ENCODE assay signal across 9 cellular contexts in the genomic region with DNA sequence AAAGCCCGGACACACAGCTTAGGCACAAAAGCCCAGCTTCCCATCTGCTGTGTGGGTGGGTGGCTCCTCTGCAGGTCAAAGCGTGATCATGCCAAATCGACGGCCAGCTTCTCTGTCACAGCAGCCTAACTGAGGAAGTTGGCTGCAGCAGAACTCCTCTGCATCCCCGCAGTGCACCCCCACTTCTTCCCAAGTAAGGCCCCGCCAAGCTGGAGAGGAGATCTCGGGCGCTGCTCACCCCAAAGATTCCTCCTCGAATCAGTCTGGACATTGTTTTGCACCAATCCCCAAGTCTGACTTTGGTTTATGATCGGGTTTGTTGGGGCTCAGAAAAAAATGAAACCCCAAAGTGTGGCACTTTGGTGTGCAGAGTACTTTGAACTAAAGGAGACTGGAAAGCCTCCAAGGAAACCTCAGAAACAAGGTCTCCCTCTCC.
DNase-seq lines count a peak whose midpoint lies in the region; ATAC-seq lines count a peak whose summit lies in the region.
"Had no signal": no experiment of that assay in that cellular context is flagged by ENCODE, and none has a peak within 500 bp of the region (broad histone marks: within the 10 kb centered on the region; RNA-seq: fewer than 3 reads in every experiment).

No MANE protein-coding gene starts in this region.

- H3K27ac Mint-ChIP-seq in T-helper 1 cell treated with Interleukin-12 subunit alpha and Interleukin-12 subunit beta and Interleukin-4 antibody, amounts not matched to agents 30 μg/mL and 1 μg/mL, for 36 hours = peak overlapping the region; percentile 28
- H3K27ac Mint-ChIP-seq in dendritic cell treated with granulocyte-macrophage colony-stimulating factor and Interleukin-4, amounts not matched to agents 40 ng/mL and 50 ng/mL, for 4 days = peak overlapping the region; percentile 47
- H3K27ac Mint-ChIP-seq in stimulated activated naive CD8-positive, alpha-beta T cell treated with anti-CD3 and anti-CD28 coated beads, Interleukin-15, Interleukin-2, amounts not matched to agents 100 ng/mL and 50 ng/mL, for 24 hours = peak overlapping the region; percentile 67

- DNase-seq in activated naive CD4-positive, alpha-beta T cell treated with Interleukin-2 at 50 U/mL for 16 hours = peak; percentile 22
- DNase-seq in activated naive CD4-positive, alpha-beta T cell (lab: John Stamatoyannopoulos, UW) = no peak
- no peak for DNase-seq in NCI-H748 treated with DMSO at 0.1 percent for 48 hours (lab: John Stamatoyannopoulos, UW)
- DNase-seq: NCI-H446 treated with DMSO at 0.1 percent for 48 hours had no signal

- no peaks in the 10 kb centered on the region for H3K9me3 Mint-ChIP-seq in T-helper 1 cell treated with Interleukin-12 subunit alpha and Interleukin-12 subunit beta and Interleukin-4 antibody, amounts not matched to agents 30 μg/mL and 1 μg/mL, for 36 hours
- H3K9me3 Mint-ChIP-seq in dendritic cell treated with granulocyte-macrophage colony-stimulating factor and Interleukin-4, amounts not matched to agents 40 ng/mL and 50 ng/mL, for 4 days = no peaks in the 10 kb centered on the region
- H3K9me3 Mint-ChIP-seq in stimulated activated naive CD8-positive, alpha-beta T cell treated with anti-CD3 and anti-CD28 coated beads, Interleukin-15, Interleukin-2, amounts not matched to agents 100 ng/mL and 50 ng/mL, for 24 hours = no peaks in the 10 kb centered on the region

- peaks cover 29% of the 10 kb centered on the region for H3K4me1 Mint-ChIP-seq in T-helper 1 cell treated with Interleukin-12 subunit alpha and Interleukin-12 subunit beta and Interleukin-4 antibody, amounts not matched to agents 30 μg/mL and 1 μg/mL, for 36 hours (ENCODE audit: low read depth)
- H3K4me1 Mint-ChIP-seq in dendritic cell treated with granulocyte-macrophage colony-stimulating factor and Interleukin-4, amounts not matched to agents 40 ng/mL and 50 ng/mL, for 4 days (ENCODE audit: low read depth) = peaks cover 41% of the 10 kb centered on the region
- peaks cover 38% of the 10 kb centered on the region for H3K4me1 Mint-ChIP-seq in stimulated activated naive CD8-positive, alpha-beta T cell treated with anti-CD3 and anti-CD28 coated beads, Interleukin-15, Interleukin-2, amounts not matched to agents 100 ng/mL and 50 ng/mL, for 24 hours (ENCODE audit: low read depth)

- no peaks in the 10 kb centered on the region for H3K27me3 Mint-ChIP-seq in T-helper 1 cell treated with Interleukin-12 subunit alpha and Interleukin-12 subunit beta and Interleukin-4 antibody, amounts not matched to agents 30 μg/mL and 1 μg/mL, for 36 hours (ENCODE audit: low read depth)
- H3K27me3 Mint-ChIP-seq in dendritic cell treated with granulocyte-macrophage colony-stimulating factor and Interleukin-4, amounts not matched to agents 40 ng/mL and 50 ng/mL, for 4 days = peaks cover 2% of the 10 kb centered on the region
- H3K27me3 Mint-ChIP-seq in stimulated activated naive CD8-positive, alpha-beta T cell treated with anti-CD3 and anti-CD28 coated beads, Interleukin-15, Interleukin-2, amounts not matched to agents 100 ng/mL and 50 ng/mL, for 24 hours = no peaks in the 10 kb centered on the region

- intact Hi-C loops in dendritic cell treated with granulocyte-macrophage colony-stimulating factor and Interleukin-4, amounts not matched to agents 40 ng/mL and 50 ng/mL, for 4 days (cut with micrococcal nuclease) = loop anchor here (5.0 to 10.0 kb wide), 2 partner anchors 110 to 317 kb away; no protein-coding TSS in a partner anchor

- H3K36me3 Mint-ChIP-seq in T-helper 1 cell treated with Interleukin-12 subunit alpha and Interleukin-12 subunit beta and Interleukin-4 antibody, amounts not matched to agents 30 μg/mL and 1 μg/mL, for 36 hours (ENCODE audit: low read depth) = peaks cover 34% of the 10 kb centered on the region
- H3K36me3 Mint-ChIP-seq in dendritic cell treated with granulocyte-macrophage colony-stimulating factor and Interleukin-4, amounts not matched to agents 40 ng/mL and 50 ng/mL, for 4 days (ENCODE audit: low read depth) = peaks cover 42% of the 10 kb centered on the region
- H3K36me3 Mint-ChIP-seq in stimulated activated naive CD8-positive, alpha-beta T cell treated with anti-CD3 and anti-CD28 coated beads, Interleukin-15, Interleukin-2, amounts not matched to agents 100 ng/mL and 50 ng/mL, for 24 hours (ENCODE audit: low read depth) = peaks cover 44% of the 10 kb centered on the region

- no peak overlapping the region for H3K4me3 Mint-ChIP-seq in T-helper 1 cell treated with Interleukin-12 subunit alpha and Interleukin-12 subunit beta and Interleukin-4 antibody, amounts not matched to agents 30 μg/mL and 1 μg/mL, for 36 hours
- no peak overlapping the region for H3K4me3 Mint-ChIP-seq in dendritic cell treated with granulocyte-macrophage colony-stimulating factor and Interleukin-4, amounts not matched to agents 40 ng/mL and 50 ng/mL, for 4 days
- no peak overlapping the region for H3K4me3 Mint-ChIP-seq in stimulated activated naive CD8-positive, alpha-beta T cell treated with anti-CD3 and anti-CD28 coated beads, Interleukin-15, Interleukin-2, amounts not matched to agents 100 ng/mL and 50 ng/mL, for 24 hours

- no peak for ATAC-seq in HG03571 (IDR thresholded peaks at IDR 0.05; ENCODE audit: unreplicated experiment)
- no peak for ATAC-seq in GM18858 (IDR thresholded peaks at IDR 0.05; ENCODE audit: unreplicated experiment)
